Comparison of ENCODE assay signal across 14 cellular contexts in the genomic region with DNA sequence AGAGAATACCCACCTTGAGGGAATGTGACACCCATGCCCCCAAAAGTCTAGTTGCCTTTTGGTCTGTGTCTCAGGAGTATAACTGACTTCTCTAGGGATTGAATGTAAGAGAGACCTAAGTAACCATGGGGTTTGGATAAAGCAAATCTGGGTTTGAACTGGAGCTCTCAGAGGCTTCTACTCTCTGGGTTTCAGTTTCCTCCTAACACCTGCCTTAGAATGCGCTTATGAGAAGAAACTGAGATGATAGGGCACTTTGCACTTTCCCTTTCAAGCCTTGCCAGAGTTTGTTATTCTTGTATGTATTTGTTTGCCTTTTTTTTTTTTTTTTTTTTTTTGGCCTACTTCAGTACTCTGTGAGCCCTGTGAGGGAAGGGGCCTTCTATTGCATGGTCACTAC. TPM values are rescaled to one million over a fixed set of nuclear protein-coding genes. Genes with fewer than 3 reads are reported as not detected.
DNase-seq lines count a peak whose midpoint lies in the region; ATAC-seq and TF ChIP-seq lines count a peak whose summit lies in the region.
"Had no signal": no experiment of that assay in that cellular context is flagged by ENCODE, and none has a peak within 500 bp of the region (broad histone marks: within the 10 kb centered on the region; RNA-seq: fewer than 3 reads in every experiment).

No MANE protein-coding gene starts in this region.

- no peak overlapping the region for H3K27ac Mint-ChIP-seq in CD4-positive, alpha-beta T cell
- H3K27ac Mint-ChIP-seq: mesothelial cell of epicardium had no signal

- CTCF ChIA-PET in CD4-positive, alpha-beta T cell (lab: Charles Lee) = no interaction called here

- peaks cover 65% of the 10 kb centered on the region for H3K36me3 Mint-ChIP-seq in CD4-positive, alpha-beta T cell (ENCODE audit: low read depth)

- H3K27me3 Mint-ChIP-seq in CD4-positive, alpha-beta T cell = no peaks in the 10 kb centered on the region

- intact Hi-C loops in sciatic nerve (cut with DNase I) = no loop called here
- intact Hi-C loops in CD4-positive, alpha-beta T cell (cut with DNase I, micrococcal nuclease) = no loop called here

- ATAC-seq in GM21526 (IDR thresholded peaks at IDR 0.05; ENCODE audit: low FRiP score, unreplicated experiment) = peak; percentile 97
- peak; percentile 67 for ATAC-seq in HG03060 (IDR thresholded peaks at IDR 0.05; ENCODE audit: low read depth, unreplicated experiment)
- ATAC-seq in sciatic nerve = no peak
- ATAC-seq in CD4-positive, alpha-beta T cell (ENCODE audit: poor library complexity) = no peak

- H3K27ac ChIP-seq in CD4-positive, alpha-beta T cell (ENCODE audit: low read depth, low read length) = no peak overlapping the region
- H3K27ac ChIP-seq: 22Rv1, breast epithelium, transverse colon had no signal

- no peak for TF ChIP-seq CTCF in CD4-positive, alpha-beta T cell (IDR thresholded peaks at IDR 0.05)

- H3K9me3 ChIP-seq in CD4-positive, alpha-beta T cell (ENCODE audit: control insufficient read depth, low read length) = no peaks in the 10 kb centered on the region
- H3K9me3 ChIP-seq: breast epithelium, transverse colon had no signal

- DNase-seq in DMS53 (lab: John Stamatoyannopoulos, UW) (peak; percentile 21), DMS53 treated with DMSO at 0.1 percent for 48 hours (lab: John Stamatoyannopoulos, UW; ENCODE audit: unreplicated experiment) (no peak), RPMI8226 (peak; percentile 71), sciatic nerve (ENCODE audit: low spot score) (no peak), globus pallidus (ENCODE audit: low spot score) (no peak)
- DNase-seq in CD4-positive, alpha-beta T cell = no peak
- DNase-seq: DMS79, NCI-H446 treated with DMSO at 0.1 percent for 48 hours, transverse colon had no signal

- H3K9me3 Mint-ChIP-seq in CD4-positive, alpha-beta T cell = no peaks in the 10 kb centered on the region
- H3K9me3 Mint-ChIP-seq: mesothelial cell of epicardium had no signal

- H3K4me1 Mint-ChIP-seq in CD4-positive, alpha-beta T cell (ENCODE audit: low read depth) = no peaks in the 10 kb centered on the region
- H3K4me1 Mint-ChIP-seq: mesothelial cell of epicardium had no signal

- POLR2A ChIA-PET in CD4-positive, alpha-beta T cell (lab: Charles Lee) = no interaction called here

- H3K27me3 ChIP-seq in CD4-positive, alpha-beta T cell (ENCODE audit: control insufficient read depth, insufficient read depth, low read length) = no peaks in the 10 kb centered on the region
- H3K27me3 ChIP-seq: breast epithelium, transverse colon had no signal

- H3K4me3 Mint-ChIP-seq in CD4-positive, alpha-beta T cell = no peak overlapping the region
- H3K4me3 Mint-ChIP-seq: mesothelial cell of epicardium had no signal

RNA-seq across cellular contexts. Expression of gene SDHAF4, which starts 19.4 kb away (rescaled TPM):
- 8.6 TPM for total RNA-seq in sciatic nerve
- total RNA-seq in CD4-positive, alpha-beta T cell = 1 to 10 TPM; 2.2 to 2.6 TPM

Comparison
In these comparisons a context has a peak if more than half of its experiments do, and no peak if none do; other contexts are left out.
1. DNase-seq: peak in DMS53 (single experiment) and RPMI8226 (single experiment); none in DMS53 treated with DMSO at 0.1 percent for 48 hours (single experiment), sciatic nerve (single experiment), globus pallidus (single experiment) and CD4-positive, alpha-beta T cell (0 of 10).
2. ATAC-seq: peak in GM21526 (single experiment) and HG03060 (single experiment); none in sciatic nerve (single experiment) and CD4-positive, alpha-beta T cell (single experiment).